ENCODE assay signal across 21 cellular contexts in genomic region chr4:3235030-3235345, GRCh38. TPM values are rescaled to one million over a fixed set of nuclear protein-coding genes. Genes with fewer than 3 reads are reported as not detected.
"Had no signal": no experiment of that assay in that cellular context is flagged by ENCODE, and none has a peak within 500 bp of the region (broad histone marks: within the 10 kb centered on the region; RNA-seq: fewer than 3 reads in every experiment).

No MANE protein-coding gene starts in this region.

- H3K4me3 Mint-ChIP-seq: effector memory CD8-positive, alpha-beta T cell; mesothelial cell of epicardium; natural killer cell treated with Interleukin-12 subunit alpha and Interleukin-12 subunit beta and Interleukin-15 and Interleukin-18, amount 100 ng/mL, for 72 hours; neural progenitor cell; stimulated activated naive CD8-positive, alpha-beta T cell treated with anti-CD3 and anti-CD28 coated beads, Interleukin-15, amount 100 ng/mL, for 72 hours had no signal

- H3K4me1 Mint-ChIP-seq: mesothelial cell of epicardium; stimulated activated naive CD8-positive, alpha-beta T cell treated with anti-CD3 and anti-CD28 coated beads, Interleukin-15, amount 100 ng/mL, for 72 hours had no signal

- H3K4me1 ChIP-seq: right lobe of liver, suprapubic skin had no signal

- H3K36me3 ChIP-seq: neural progenitor cell, ovary had no signal

- H3K9me3 Mint-ChIP-seq: effector memory CD8-positive, alpha-beta T cell; mesothelial cell of epicardium; naive B cell; natural killer cell treated with Interleukin-12 subunit alpha and Interleukin-12 subunit beta and Interleukin-15 and Interleukin-18, amount 100 ng/mL, for 72 hours; neural progenitor cell; stimulated activated naive CD8-positive, alpha-beta T cell treated with anti-CD3 and anti-CD28 coated beads, Interleukin-15, amount 100 ng/mL, for 72 hours had no signal

- ATAC-seq: effector memory CD8-positive, alpha-beta T cell; mucosa of descending colon; natural killer cell treated with Interleukin-12 subunit alpha and Interleukin-12 subunit beta and Interleukin-15 and Interleukin-18, amount 100 ng/mL, for 72 hours; right lobe of liver; stimulated activated naive CD8-positive, alpha-beta T cell treated with anti-CD3 and anti-CD28 coated beads, Interleukin-15, amount 100 ng/mL, for 72 hours had no signal

- DNase-seq: cerebellar nuclear complex; cortex of kidney; effector memory CD8-positive, alpha-beta T cell; head of caudate nucleus; mesenchymal stem cell; naive B cell; nucleus accumbens; ovary; small intestine; stimulated activated CD4-positive, alpha-beta T cell treated with anti-CD3 and anti-CD28 coated beads, Interleukin-15, amount 100 ng/mL, for 24 hours; stimulated activated CD4-positive, alpha-beta T cell treated with anti-CD3 and anti-CD28 coated beads, Interleukin-2, amount 100 ng/mL, for 48 hours; stimulated activated naive CD4-positive, alpha-beta T cell; stimulated activated naive CD8-positive, alpha-beta T cell treated with anti-CD3 and anti-CD28 coated beads, Interleukin-15, amount 100 ng/mL, for 72 hours; trophoblast cell had no signal

- H3K27me3 Mint-ChIP-seq: effector memory CD8-positive, alpha-beta T cell; naive B cell; natural killer cell treated with Interleukin-12 subunit alpha and Interleukin-12 subunit beta and Interleukin-15 and Interleukin-18, amount 100 ng/mL, for 72 hours; stimulated activated naive CD8-positive, alpha-beta T cell treated with anti-CD3 and anti-CD28 coated beads, Interleukin-15, amount 100 ng/mL, for 72 hours had no signal

- H3K4me3 ChIP-seq: mucosa of descending colon, neural progenitor cell, ovary, right lobe of liver, suprapubic skin had no signal

- H3K27me3 ChIP-seq: neural progenitor cell, ovary, right lobe of liver, suprapubic skin had no signal

- H3K9me3 ChIP-seq: mucosa of descending colon, ovary, right lobe of liver, suprapubic skin had no signal

- H3K27ac ChIP-seq: neural progenitor cell, ovary, right lobe of liver, suprapubic skin had no signal

- H3K27ac Mint-ChIP-seq: mesothelial cell of epicardium; natural killer cell treated with Interleukin-12 subunit alpha and Interleukin-12 subunit beta and Interleukin-15 and Interleukin-18, amount 100 ng/mL, for 72 hours; neural progenitor cell had no signal

RNA-seq across cellular contexts. Expression of gene MSANTD1, which starts 14.0 kb away (rescaled TPM):
- polyA plus RNA-seq: keratinocyte had no signal
